In the genomic region with DNA sequence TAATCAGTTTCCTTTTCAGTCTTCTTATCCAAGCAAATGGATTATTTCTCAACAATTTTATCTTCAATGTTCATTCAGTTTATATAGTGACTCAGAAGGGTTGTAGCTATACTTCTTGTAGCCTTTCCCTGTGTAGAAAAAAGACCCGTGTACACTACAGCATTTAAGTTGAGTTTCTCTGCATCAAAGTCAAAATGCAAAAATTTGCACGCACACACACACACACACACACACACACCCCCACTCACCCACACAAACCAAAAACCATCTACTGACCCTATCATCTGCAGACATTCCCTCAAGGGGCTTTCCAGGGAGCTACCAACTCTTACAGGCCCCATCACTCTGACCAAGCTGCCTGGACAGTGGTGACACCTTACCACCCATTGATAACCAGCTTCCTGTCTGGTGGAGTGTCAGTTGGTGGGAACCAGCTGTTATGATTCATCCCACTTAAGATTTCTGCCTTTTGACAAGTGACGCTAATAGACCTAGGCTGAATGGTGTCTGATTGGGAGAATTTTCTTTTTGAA, we compare ENCODE assay signal across 8 cellular contexts. TPM values are rescaled to one million over a fixed set of nuclear protein-coding genes. Genes with fewer than 3 reads are reported as not detected.
DNase-seq lines count a peak whose midpoint lies in the region; ATAC-seq and TF ChIP-seq lines count a peak whose summit lies in the region.

No MANE protein-coding gene starts in this region.

- ATAC-seq in GM21390 (IDR thresholded peaks at IDR 0.05; ENCODE audit: unreplicated experiment) (peak; percentile 80), GM21526 (IDR thresholded peaks at IDR 0.05; ENCODE audit: low FRiP score, unreplicated experiment) (no peak)

- no peak for TF ChIP-seq POLR2A in thyroid gland (IDR thresholded peaks at IDR 0.05)

- no peaks in the 10 kb centered on the region for H3K36me3 ChIP-seq in effector memory CD4-positive, alpha-beta T cell (ENCODE audit: control insufficient read depth, insufficient read depth, low read length)
- H3K36me3 ChIP-seq in thyroid gland: no peaks in the 10 kb centered on the region

- H3K9me3 ChIP-seq in effector memory CD4-positive, alpha-beta T cell (ENCODE audit: control insufficient read depth, low read length): no peaks in the 10 kb centered on the region
- H3K9me3 ChIP-seq in thyroid gland: no peaks in the 10 kb centered on the region

- H3K4me1 ChIP-seq in effector memory CD4-positive, alpha-beta T cell (ENCODE audit: control insufficient read depth, insufficient read depth, low read length, poor library complexity, severe bottlenecking): no peaks in the 10 kb centered on the region
- no peaks in the 10 kb centered on the region for H3K4me1 ChIP-seq in thyroid gland

- TF ChIP-seq CTCF in thyroid gland (IDR thresholded peaks at IDR 0.05): no peak

- H3K4me3 ChIP-seq in effector memory CD4-positive, alpha-beta T cell (ENCODE audit: insufficient read depth, low read depth, low read length, poor library complexity, severe bottlenecking): no peak overlapping the region
- H3K4me3 ChIP-seq in thyroid gland (replicated peaks in 1 of 3): no peak overlapping the region

- DNase-seq in ELR (ENCODE audit: low read depth) (peak; percentile 57), HK-2 (ENCODE audit: unreplicated experiment) (peak; percentile 32), dermis blood vessel endothelial cell (peak; percentile 20), thyroid gland (no peak), amygdala (lab: John Stamatoyannopoulos, UW) (no peak)
- DNase-seq in effector memory CD4-positive, alpha-beta T cell: no peak

- intact Hi-C loops in thyroid gland (cut with DNase I): no loop called here

- no peaks in the 10 kb centered on the region for H3K27me3 ChIP-seq in effector memory CD4-positive, alpha-beta T cell (replicated peaks; ENCODE audit: control insufficient read depth, insufficient read depth, low read length, poor library complexity, severe bottlenecking)
- H3K27me3 ChIP-seq in thyroid gland: no peaks in the 10 kb centered on the region

- WGBS in thyroid gland, 2 donors: 78 to 96% methylated on average over 3 of the region's 3 CpGs

- H3K27ac ChIP-seq in effector memory CD4-positive, alpha-beta T cell (ENCODE audit: insufficient read depth, low read length, poor library complexity, severe bottlenecking): no peak overlapping the region
- no peak overlapping the region for H3K27ac ChIP-seq in thyroid gland

RNA-seq across cellular contexts. Expression of gene ELL2, which starts 12.2 kb away (rescaled TPM):
- total RNA-seq in dermis blood vessel endothelial cell (7.8 and 8.7 TPM in 2 replicates), thyroid gland (10 to 100 TPM; 56.1 to 80.2 (median 69.6) TPM)

Comparison
In these comparisons a context has a peak if more than half of its experiments do, and no peak if none do; other contexts are left out.
1. DNase-seq: peak in ELR (single experiment), HK-2 (single experiment) and dermis blood vessel endothelial cell (single experiment); none in effector memory CD4-positive, alpha-beta T cell (0 of 3), thyroid gland (0 of 2) and amygdala (0 of 56).